In genomic region chr3:136925425-136926190, GRCh38 we compare ENCODE assay signal across 13 cellular contexts. TPM values are rescaled to one million over a fixed set of nuclear protein-coding genes. Genes with fewer than 3 reads are reported as not detected.
DNase-seq lines count a peak whose midpoint lies in the region; ATAC-seq and TF ChIP-seq lines count a peak whose summit lies in the region.
"Had no signal": no experiment of that assay in that cellular context is flagged by ENCODE, and none has a peak within 500 bp of the region (broad histone marks: within the 10 kb centered on the region; RNA-seq: fewer than 3 reads in every experiment).

No MANE protein-coding gene starts in this region.

- peaks cover 0 to 18% of the 10 kb centered on the region in 2 donors for H3K36me3 Mint-ChIP-seq in activated T-cell treated with anti-CD3 and anti-CD28 coated beads, Interleukin-2, amount 50 U/mL, for 72 hours (ENCODE audit: insufficient read depth in 2 of 2)
- H3K36me3 Mint-ChIP-seq in activated T-cell treated with anti-CD3 and anti-CD28 coated beads, Interleukin-2, amount 50 U/mL, for 4 hours (ENCODE audit: insufficient read depth), result peaks cover 19% of the 10 kb centered on the region
- peaks cover 2% of the 10 kb centered on the region for H3K36me3 Mint-ChIP-seq in T-helper 17 cell (ENCODE audit: low read depth)
- peaks cover 31% of the 10 kb centered on the region for H3K36me3 Mint-ChIP-seq in activated T-cell treated with anti-CD3 and anti-CD28 coated beads, Interleukin-2, amount 50 U/mL, for 24 hours (ENCODE audit: low read depth)

- H3F3A ChIP-seq in MM.1S (ENCODE audit: insufficient read depth, low read length), result no peaks in the 10 kb centered on the region

- H3K27ac Mint-ChIP-seq in activated T-cell treated with anti-CD3 and anti-CD28 coated beads, Interleukin-2, amount 50 U/mL, for 72 hours, result peak overlapping the region; percentile 16
- H3K27ac Mint-ChIP-seq in T-helper 17 cell, result no peak overlapping the region
- no peak overlapping the region for H3K27ac Mint-ChIP-seq in activated T-cell treated with anti-CD3 and anti-CD28 coated beads, Interleukin-2, amount 50 U/mL, for 24 hours

- no peak overlapping the region for H3K27ac ChIP-seq in MM.1S (ENCODE audit: low read length)
- H3K27ac ChIP-seq: ascending aorta had no signal

- peaks cover 0 to 3% of the 10 kb centered on the region in 2 donors for H3K9me3 Mint-ChIP-seq in activated T-cell treated with anti-CD3 and anti-CD28 coated beads, Interleukin-2, amount 50 U/mL, for 72 hours
- H3K9me3 Mint-ChIP-seq in activated T-cell treated with anti-CD3 and anti-CD28 coated beads, Interleukin-2, amount 50 U/mL, for 4 hours, result no peaks in the 10 kb centered on the region
- no peaks in the 10 kb centered on the region for H3K9me3 Mint-ChIP-seq in activated T-cell treated with anti-CD3 and anti-CD28 coated beads, Interleukin-2, amount 50 U/mL, for 24 hours

- H3K4me1 Mint-ChIP-seq in activated T-cell treated with anti-CD3 and anti-CD28 coated beads, Interleukin-2, amount 50 U/mL, for 72 hours (ENCODE audit: low read depth), result peaks cover 48% of the 10 kb centered on the region
- peaks cover 60% of the 10 kb centered on the region for H3K4me1 Mint-ChIP-seq in activated T-cell treated with anti-CD3 and anti-CD28 coated beads, Interleukin-2, amount 50 U/mL, for 4 hours (ENCODE audit: low read depth)
- H3K4me1 Mint-ChIP-seq in T-helper 17 cell, result peaks cover 45% of the 10 kb centered on the region
- peaks cover 58% of the 10 kb centered on the region for H3K4me1 Mint-ChIP-seq in activated T-cell treated with anti-CD3 and anti-CD28 coated beads, Interleukin-2, amount 50 U/mL, for 24 hours (ENCODE audit: low read depth)

- H3K36me3 ChIP-seq in MM.1S (replicated peaks; ENCODE audit: insufficient read depth, low read length), result 0 out of 2 replicates have a peak, but pooled peaks cover 7% of the 10 kb centered on the region

- H3K27me3 Mint-ChIP-seq in activated T-cell treated with anti-CD3 and anti-CD28 coated beads, Interleukin-2, amount 50 U/mL, for 72 hours (ENCODE audit: low read depth), result no peaks in the 10 kb centered on the region
- H3K27me3 Mint-ChIP-seq in activated T-cell treated with anti-CD3 and anti-CD28 coated beads, Interleukin-2, amount 50 U/mL, for 4 hours (ENCODE audit: low read depth), result no peaks in the 10 kb centered on the region
- no peaks in the 10 kb centered on the region for H3K27me3 Mint-ChIP-seq in T-helper 17 cell
- no peaks in the 10 kb centered on the region for H3K27me3 Mint-ChIP-seq in activated T-cell treated with anti-CD3 and anti-CD28 coated beads, Interleukin-2, amount 50 U/mL, for 24 hours

- H3K4me3 ChIP-seq in MM.1S (ENCODE audit: low read length), result no peak overlapping the region
- H3K4me3 ChIP-seq: ascending aorta had no signal

- no peak overlapping the region for H3K9ac ChIP-seq in MM.1S (ENCODE audit: low read length)

- H3K27me3 ChIP-seq in MM.1S (replicated peaks; ENCODE audit: insufficient read depth, low read length), result no peaks in the 10 kb centered on the region
- H3K27me3 ChIP-seq: ascending aorta had no signal

- no peaks in the 10 kb centered on the region; the same call in 1 of the 2 replicates for H4K20me1 ChIP-seq in MM.1S (ENCODE audit: insufficient read depth, low read length)

- peak overlapping the region in 1 of 2 donors; percentile 64 for H3K4me3 Mint-ChIP-seq in activated T-cell treated with anti-CD3 and anti-CD28 coated beads, Interleukin-2, amount 50 U/mL, for 72 hours
- no peak overlapping the region for H3K4me3 Mint-ChIP-seq in activated T-cell treated with anti-CD3 and anti-CD28 coated beads, Interleukin-2, amount 50 U/mL, for 4 hours
- peak overlapping the region; percentile 52 for H3K4me3 Mint-ChIP-seq in T-helper 17 cell
- H3K4me3 Mint-ChIP-seq in activated T-cell treated with anti-CD3 and anti-CD28 coated beads, Interleukin-2, amount 50 U/mL, for 24 hours, result no peak overlapping the region

- H3K9me2 ChIP-seq in MM.1S (replicated peaks; ENCODE audit: insufficient read depth, low read length), result no peaks in the 10 kb centered on the region

- ATAC-seq in activated T-cell treated with anti-CD3 and anti-CD28 coated beads, Interleukin-2, amount 50 U/mL, for 72 hours (replicated peaks in 1 of 2), result no peak
- no peak for ATAC-seq in activated T-cell treated with anti-CD3 and anti-CD28 coated beads, Interleukin-2, amount 50 U/mL, for 4 hours
- peak; percentile 64 for ATAC-seq in HG02943 (IDR thresholded peaks at IDR 0.05; ENCODE audit: low read depth, unreplicated experiment)
- ATAC-seq in T-helper 17 cell, result no peak
- no peak for ATAC-seq in GM18519 (IDR thresholded peaks at IDR 0.05; ENCODE audit: low FRiP score, unreplicated experiment)

- no peaks in the 10 kb centered on the region for H3K4me1 ChIP-seq in MM.1S (ENCODE audit: low read length)
- H3K4me1 ChIP-seq: ascending aorta had no signal

- no peak overlapping the region for H3K4me2 ChIP-seq in MM.1S (ENCODE audit: low read depth, low read length)

- no peak for TF ChIP-seq CTCF in MM.1S (IDR thresholded peaks at IDR 0.05; ENCODE audit: low read length)

- H2AFZ ChIP-seq in MM.1S (ENCODE audit: low read length), result no peak overlapping the region

- peaks cover 36% of the 10 kb centered on the region for H3K79me2 ChIP-seq in MM.1S (ENCODE audit: low read length)

- DNase-seq in activated T-cell treated with anti-CD3 and anti-CD28 coated beads, Interleukin-2, amount 50 U/mL, for 72 hours, result no peak
- no peak for DNase-seq in activated T-cell treated with anti-CD3 and anti-CD28 coated beads, Interleukin-2, amount 50 U/mL, for 4 hours
- DNase-seq in T-helper 17 cell, result no peak
- no peak for DNase-seq in MM.1S
- DNase-seq in activated T-cell treated with anti-CD3 and anti-CD28 coated beads, Interleukin-2, amount 50 U/mL, for 24 hours, result no peak
- DNase-seq in NK-92 treated with Interleukin-12 subunit alpha and Interleukin-12 subunit beta, amount 100 ng/mL, for 24 hours (lab: John Stamatoyannopoulos, UW), result no peak
- DNase-seq: hypothalamus; mammary epithelial cell; RPMI8226; stimulated activated CD4-positive, alpha-beta T cell treated with anti-CD3 and anti-CD28 coated beads, Interleukin-4, amount 100 ng/mL, for 4 hours had no signal

- no peaks in the 10 kb centered on the region for H3K9me3 ChIP-seq in T-helper 17 cell (ENCODE audit: control insufficient read depth, low read length, poor library complexity, severe bottlenecking)
- H3K9me3 ChIP-seq in MM.1S (replicated peaks; ENCODE audit: insufficient read depth, low read length), result no peaks in the 10 kb centered on the region
- H3K9me3 ChIP-seq: ascending aorta had no signal

RNA-seq across cellular contexts. Expression of gene IL20RB, which starts 32.2 kb away (rescaled TPM):
- total RNA-seq in activated T-cell treated with anti-CD3 and anti-CD28 coated beads, Interleukin-2, amount 50 U/mL, for 72 hours, result 1 to 10 TPM; 1.7 to 2.0 TPM
- 1 to 10 TPM; 1.0 to 1.5 (median 1.1) TPM for total RNA-seq in activated T-cell treated with anti-CD3 and anti-CD28 coated beads, Interleukin-2, amount 50 U/mL, for 4 hours
- total RNA-seq in T-helper 17 cell, result 1 to 10 TPM; 3.2 to 4.2 TPM
- total RNA-seq: ascending aorta had no signal
